In the genomic region with DNA sequence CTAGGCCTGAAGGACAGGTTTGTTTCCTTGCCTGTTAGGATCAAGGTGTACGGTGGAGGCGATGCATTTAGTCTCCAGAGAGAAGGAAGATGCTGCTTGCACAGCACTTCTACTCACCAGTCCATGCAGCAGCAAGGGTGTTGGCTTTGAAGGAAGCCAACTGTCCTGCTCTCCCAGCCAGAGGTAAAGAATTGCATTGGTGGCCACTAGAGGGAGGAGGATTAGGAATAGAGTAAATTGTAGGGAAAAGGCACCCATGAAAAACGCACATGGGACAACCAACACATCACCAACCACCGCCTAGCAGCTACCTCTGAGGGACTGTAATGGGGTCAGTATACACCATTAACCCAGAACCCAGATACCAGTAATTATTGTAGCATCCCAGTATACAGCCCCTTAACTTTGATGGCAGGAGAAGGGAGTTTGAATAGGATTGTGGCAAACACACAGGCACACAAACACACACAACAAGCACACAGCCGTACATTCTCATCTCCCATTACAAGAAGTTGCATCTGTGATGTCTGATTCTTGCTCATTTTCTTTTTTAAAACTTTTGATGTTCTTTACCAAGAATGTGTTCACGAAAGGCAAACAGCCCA, we compare ENCODE assay signal across 10 cellular contexts.
A peak's percentile ranks its signal among the peaks of the same experiment; 100 is the strongest.
DNase-seq lines count a peak whose midpoint lies in the region; TF ChIP-seq lines count a peak whose summit lies in the region.
"Had no signal": no experiment of that assay in that cellular context is flagged by ENCODE, and none has a peak within 500 bp of the region (broad histone marks: within the 10 kb centered on the region; RNA-seq: fewer than 3 reads in every experiment).

No MANE protein-coding gene starts in this region.

- no peak overlapping the region for H4K91ac ChIP-seq in H9 (ENCODE audit: insufficient read length, low read depth, low read length)

- no peaks in the 10 kb centered on the region for H3K27me3 Mint-ChIP-seq in H9 (ENCODE audit: low read depth)
- H3K27me3 Mint-ChIP-seq in activated CD4-positive, alpha-beta T cell treated with anti-CD3 and anti-CD28 coated beads, Interleukin-2, amount 10 ng/mL, durations not matched to agents 24 days and 14 days = peaks cover 4% of the 10 kb centered on the region

- no peak overlapping the region for H3K4me3 ChIP-seq in SK-N-SH (ENCODE audit: low read depth in 2 of 2, low read length in 1 of 2)

- H2AFZ ChIP-seq in H9 (ENCODE audit: low read length) (no peak overlapping the region), SK-N-SH (ENCODE audit: low read depth) (no peak overlapping the region)

- peaks cover 32% of the 10 kb centered on the region for H3F3A ChIP-seq in SK-N-SH (replicated peaks; ENCODE audit: insufficient read depth)

- H3K27ac ChIP-seq in H9 (ENCODE audit: insufficient read length, low read depth, low read length) (no peak overlapping the region), SK-N-SH (ENCODE audit: low read depth in 2 of 2, low read length in 1 of 2) (no peak overlapping the region)

- H3K36me3 ChIP-seq in SK-N-SH (replicated peaks in 1 of 2; ENCODE audit: control insufficient read depth in 1 of 2, insufficient read depth in 2 of 2, low read length in 1 of 2) = peaks cover 3 to 82% of the 10 kb centered on the region in 2 experiments

- H3K79me2 ChIP-seq in H9 (ENCODE audit: insufficient read depth, low read length) (no peaks in the 10 kb centered on the region), SK-N-SH (ENCODE audit: insufficient read depth) (peaks cover 12% of the 10 kb centered on the region)

- no peak overlapping the region for H2BK12ac ChIP-seq in H9 (ENCODE audit: insufficient read length, low read depth, low read length)

- no peak overlapping the region for H2BK120ac ChIP-seq in H9 (ENCODE audit: low read depth, low read length, poor library complexity, severe bottlenecking)

- peaks cover 0 to under 1% (median 0%) of the 10 kb centered on the region in 3 experiments; a peak in 1 of 7 replicates for H3K36me3 Mint-ChIP-seq in H9 (ENCODE audit: insufficient read depth in 1 of 3, low read depth in 3 of 3)
- H3K36me3 Mint-ChIP-seq in activated CD4-positive, alpha-beta T cell treated with anti-CD3 and anti-CD28 coated beads, Interleukin-2, amount 10 ng/mL, durations not matched to agents 24 days and 14 days (ENCODE audit: low read depth) = no peaks in the 10 kb centered on the region

- H4K20me1 ChIP-seq in H9 (ENCODE audit: control insufficient read depth, insufficient read depth, insufficient read length) = no peaks in the 10 kb centered on the region
- H4K20me1 ChIP-seq in SK-N-SH (ENCODE audit: insufficient read depth) = no peaks in the 10 kb centered on the region

- WGBS in H9 (ENCODE audit: extremely low coverage, insufficient read length, low lambda C conversion rate) = no CpG with 5 or more reads among the region's 6 CpGs
- 79% methylated on average over 6 of the region's 6 CpGs for WGBS in SK-N-SH (ENCODE audit: low lambda C conversion rate)

- in situ Hi-C loops in ACHN (cut with HindIII; ENCODE audit: low pct_ligation_motif_present, low pct_unique_long_range_greater_than_20kb, low sequenced_read_pairs) = no loop called here

- POLR2A ChIA-PET in SK-N-SH (lab: Yijun Ruan, JAX) = no interaction called here

- H3K4me1 Mint-ChIP-seq in H9 = peaks cover 10 to 11% of the 10 kb centered on the region in 2 experiments
- H3K4me1 Mint-ChIP-seq in activated CD4-positive, alpha-beta T cell treated with anti-CD3 and anti-CD28 coated beads, Interleukin-2, amount 10 ng/mL, durations not matched to agents 24 days and 14 days = no peaks in the 10 kb centered on the region
- H3K4me1 Mint-ChIP-seq: immature natural killer cell had no signal

- no peaks in the 10 kb centered on the region for H3K79me1 ChIP-seq in H9 (ENCODE audit: insufficient read depth, low read depth, low read length, poor library complexity, severe bottlenecking)

- no peak overlapping the region for H3K4me2 ChIP-seq in H9 (ENCODE audit: insufficient read depth, insufficient read length, low read length)
- H3K4me2 ChIP-seq in SK-N-SH = no peak overlapping the region

- H2BK5ac ChIP-seq in H9 (ENCODE audit: insufficient read length, low read length) = no peak overlapping the region

- TF ChIP-seq RAD21 in SK-N-SH (IDR thresholded peaks at IDR 0.05; ENCODE audit: low read length) = peak; percentile 52

- no peak overlapping the region for H3K27ac Mint-ChIP-seq in H9
- no peak overlapping the region for H3K27ac Mint-ChIP-seq in activated CD4-positive, alpha-beta T cell treated with anti-CD3 and anti-CD28 coated beads, Interleukin-2, amount 10 ng/mL, durations not matched to agents 24 days and 14 days
- H3K27ac Mint-ChIP-seq: immature natural killer cell had no signal

- intact Hi-C loops in activated CD4-positive, alpha-beta T cell treated with anti-CD3 and anti-CD28 coated beads, Interleukin-2, amount 10 ng/mL, durations not matched to agents 24 days and 14 days (cut with micrococcal nuclease) = no loop called here

- TF ChIP-seq EP300 in SK-N-SH (IDR thresholded peaks at IDR 0.05; ENCODE audit: borderline replicate concordance in 1 of 2, low read depth in 1 of 2, low read length in 1 of 2) = no peak

- H3K14ac ChIP-seq in H9 (ENCODE audit: insufficient read depth, low read length) = no peak overlapping the region

- H3K4me3 Mint-ChIP-seq in H9 = no peak overlapping the region
- H3K4me3 Mint-ChIP-seq in activated CD4-positive, alpha-beta T cell treated with anti-CD3 and anti-CD28 coated beads, Interleukin-2, amount 10 ng/mL, durations not matched to agents 24 days and 14 days = no peak overlapping the region
- H3K4me3 Mint-ChIP-seq: immature natural killer cell had no signal

- no peaks in the 10 kb centered on the region for H3K23me2 ChIP-seq in H9 (ENCODE audit: insufficient read length, low read depth, low read length, poor library complexity, severe bottlenecking)

- H4K8ac ChIP-seq in H9 (replicated peaks; ENCODE audit: insufficient read length, low read depth, low read length) = no peak overlapping the region

- H3K9me2 ChIP-seq in SK-N-SH = no peaks in the 10 kb centered on the region

- no peak overlapping the region for H2BK20ac ChIP-seq in H9 (ENCODE audit: low read depth, low read length, poor library complexity, severe bottlenecking)

- no peaks in the 10 kb centered on the region for H3K9me3 Mint-ChIP-seq in H9
- no peaks in the 10 kb centered on the region for H3K9me3 Mint-ChIP-seq in activated CD4-positive, alpha-beta T cell treated with anti-CD3 and anti-CD28 coated beads, Interleukin-2, amount 10 ng/mL, durations not matched to agents 24 days and 14 days

- DNase-seq in ACHN (peak; percentile 35), H9 (peak; percentile 63), SK-N-SH (peak; percentile 46), iPS DF 19.7 (ENCODE audit: low read depth, low spot score) (peak; percentile 35), pons (ENCODE audit: low spot score) (no peak), cerebellar nuclear complex (lab: John Stamatoyannopoulos, UW) (no peak)
- no peak for DNase-seq in activated naive CD4-positive, alpha-beta T cell (lab: John Stamatoyannopoulos, UW)
- DNase-seq in activated CD4-positive, alpha-beta T cell treated with anti-CD3 and anti-CD28 coated beads, Interleukin-2, amount 10 ng/mL, durations not matched to agents 24 days and 14 days = no peak
- DNase-seq: immature natural killer cell, T1000 had no signal

- no peak overlapping the region for H3K18ac ChIP-seq in H9 (ENCODE audit: insufficient read length, low read depth, low read length)

- TF ChIP-seq CTCF in H9 (conservative IDR thresholded peaks at IDR 0.05) (peak; percentile 75), SK-N-SH (IDR thresholded peaks at IDR 0.05) (peak; percentile 57)

- H3K9me3 ChIP-seq in H9 (ENCODE audit: control insufficient read depth, low read depth, low read length) = no peaks in the 10 kb centered on the region
- H3K9me3 ChIP-seq in SK-N-SH = peaks cover under 1% of the 10 kb centered on the region; the same call in 1 of the 2 replicates

- H3K4ac ChIP-seq in H9 (ENCODE audit: low read depth, low read length) = no peak overlapping the region

- H2BK15ac ChIP-seq in H9 (ENCODE audit: low read depth, low read length) = no peak overlapping the region

- H3K4me1 ChIP-seq in H9 (ENCODE audit: insufficient read depth, low read length) (no peaks in the 10 kb centered on the region), SK-N-SH (ENCODE audit: control insufficient read depth in 1 of 2, insufficient read depth in 2 of 2, low read depth in 1 of 2, low read length in 1 of 2) (peaks cover 0 to 6% of the 10 kb centered on the region in 2 experiments)

- CTCF ChIA-PET in SK-N-SH (lab: Yijun Ruan, JAX) = interaction anchor here (1.0 to 1.2 kb wide), 2 partner anchors 255 to 402 kb away, joined by 3 read pairs; no protein-coding TSS in a partner anchor

- H3K27me3 ChIP-seq in H9 (ENCODE audit: insufficient read depth, low read length) (no peaks in the 10 kb centered on the region), SK-N-SH (ENCODE audit: insufficient read depth) (no peaks in the 10 kb centered on the region)

- H3K56ac ChIP-seq in H9 (ENCODE audit: insufficient read length, low read depth, low read length) = no peak overlapping the region

- no peak overlapping the region for H3T11ph ChIP-seq in H9 (ENCODE audit: low read length)

- H3K9ac ChIP-seq in H9 (ENCODE audit: extremely low read depth, insufficient read length, low read length) = no peak overlapping the region
- H3K9ac ChIP-seq in SK-N-SH = no peak overlapping the region

- no peak overlapping the region for H4K5ac ChIP-seq in H9 (ENCODE audit: insufficient read length, low read depth, low read length)

- no peak overlapping the region for H2AK5ac ChIP-seq in H9 (ENCODE audit: insufficient read length, low read length)

- H3K23ac ChIP-seq in H9 (ENCODE audit: insufficient read length, low read depth, low read length) = no peak overlapping the region

TF ChIP-seq in SK-N-SH, 30 proteins besides CTCF, POLR2A, EP300 and RAD21:
- TF ChIP-seq, protein P1, sequence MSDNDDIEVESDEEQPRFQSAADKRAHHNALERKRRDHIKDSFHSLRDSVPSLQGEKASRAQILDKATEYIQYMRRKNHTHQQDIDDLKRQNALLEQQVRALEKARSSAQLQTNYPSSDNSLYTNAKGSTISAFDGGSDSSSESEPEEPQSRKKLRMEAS (IDR thresholded peaks at IDR 0.05; ENCODE audit: low read depth) = no peak
- TF ChIP-seq SMC3 (IDR thresholded peaks at IDR 0.05; ENCODE audit: low read depth, low read length) (peak; percentile 40; the same call in 1 of the 2 replicates), FOXM1 (IDR thresholded peaks at IDR 0.05; ENCODE audit: low read depth) (no peak), NFIC (IDR thresholded peaks at IDR 0.05; ENCODE audit: borderline replicate concordance) (no peak), RFX5 (IDR thresholded peaks at IDR 0.05; ENCODE audit: low read length) (no peak), FOXJ3 (CRISPR knock-in tag; IDR thresholded peaks at IDR 0.05) (no peak)

Comparison
In these comparisons a context has a peak if more than half of its experiments do, and no peak if none do; other contexts are left out.
1. DNase-seq: peak in ACHN (single experiment), H9 (single experiment), SK-N-SH (single experiment) and iPS DF 19.7 (single experiment); none in pons (single experiment), activated naive CD4-positive, alpha-beta T cell (0 of 4), cerebellar nuclear complex (0 of 2) and activated CD4-positive, alpha-beta T cell treated with anti-CD3 and anti-CD28 coated beads, Interleukin-2, amount 10 ng/mL, durations not matched to agents 24 days and 14 days (single experiment).